ENCODE assay signal across 8 cellular contexts in the genomic region with DNA sequence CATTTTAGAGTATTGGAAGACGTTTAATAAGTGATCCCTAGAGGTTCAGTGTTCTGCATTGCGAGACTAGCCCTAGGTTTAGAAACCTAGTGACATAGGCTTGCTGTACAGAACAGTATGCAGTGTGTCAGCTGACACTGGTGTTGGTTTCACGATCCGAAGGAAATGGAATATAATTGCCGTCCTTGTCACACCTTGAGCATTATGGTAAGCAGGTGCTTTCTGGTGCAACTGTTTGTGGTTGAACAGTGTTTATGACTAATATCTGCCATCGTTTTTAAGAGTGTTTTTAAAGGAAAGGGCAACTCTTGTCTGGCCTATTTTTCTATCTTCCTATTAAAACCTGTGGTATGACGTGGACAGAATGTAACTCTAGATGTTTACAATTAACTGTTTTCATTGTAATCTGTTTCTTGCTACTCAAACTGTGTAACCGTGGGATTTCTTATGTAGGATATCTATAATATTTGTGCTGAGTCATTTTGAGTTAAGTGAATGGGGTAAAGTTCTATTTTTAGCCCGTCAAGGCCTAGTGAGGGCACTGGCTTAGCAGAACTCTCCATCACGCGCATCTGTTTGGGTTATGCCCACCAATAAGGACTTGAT. TPM values are rescaled to one million over a fixed set of nuclear protein-coding genes. Genes with fewer than 3 reads are reported as not detected.
DNase-seq lines count a peak whose midpoint lies in the region; TF ChIP-seq lines count a peak whose summit lies in the region.

No MANE protein-coding gene starts in this region.

- H3K4me3 ChIP-seq in HEK293 (ENCODE audit: low read depth, low read length), result no peak overlapping the region
- H3K4me3 ChIP-seq in mesenchymal stem cell (ENCODE audit: insufficient read depth in 1 of 2, low read depth in 1 of 2, low read length in 2 of 2), result no peak overlapping the region

- peak overlapping the region; percentile 92 for H3K27ac Mint-ChIP-seq in activated naive CD8-positive, alpha-beta T cell treated with anti-CD3 and anti-CD28 coated beads for 36 hours
- no peak overlapping the region for H3K27ac Mint-ChIP-seq in Calu3 (ENCODE audit: unreplicated experiment)

- H3K4ac ChIP-seq in mesenchymal stem cell (ENCODE audit: low read depth in 1 of 2, low read length in 2 of 2), result peak overlapping the region in 1 of 2 experiments; percentile 35

- no peak overlapping the region for H3K4me2 ChIP-seq in mesenchymal stem cell (ENCODE audit: low read length, poor library complexity, severe bottlenecking)

- no peak overlapping the region for H2BK120ac ChIP-seq in mesenchymal stem cell (ENCODE audit: low read depth, low read length)

- DNase-seq in activated gamma-delta T cell treated with Interleukin-2 at 50 U/mL for 16 hours (peak; percentile 26), activated gamma-delta T cell (lab: John Stamatoyannopoulos, UW) (no peak), MV-4-11 (lab: John Stamatoyannopoulos, UW) (peak; percentile 60), mesenchymal stem cell (peak; percentile 95), NCI-H69 (lab: John Stamatoyannopoulos, UW) (no peak), Calu3 (no peak)
- DNase-seq in activated naive CD8-positive, alpha-beta T cell treated with anti-CD3 and anti-CD28 coated beads for 36 hours, result peak; percentile 48

- no peak overlapping the region for H2AFZ ChIP-seq in mesenchymal stem cell (ENCODE audit: low read depth, low read length)

- intact Hi-C loops in Calu3 (cut with micrococcal nuclease; ENCODE audit: unreplicated experiment), result loop anchor here (10.0 kb wide), 1 partner anchor 71 kb away; a partner anchor contains a TSS

- H3K36me3 ChIP-seq in HEK293 (ENCODE audit: control insufficient read depth in 2 of 2, insufficient read depth in 1 of 2, low read length in 2 of 2) (peaks cover 0 to 47% of the 10 kb centered on the region in 2 experiments; a peak in 1 of 3 replicates), mesenchymal stem cell (ENCODE audit: control insufficient read depth in 1 of 2, insufficient read depth in 2 of 2, low read depth in 1 of 2, low read length in 2 of 2) (peaks cover 14 to 55% of the 10 kb centered on the region in 2 experiments)

- no peak overlapping the region for H2AK5ac ChIP-seq in mesenchymal stem cell (ENCODE audit: low read length, severe bottlenecking)

- no peaks in the 10 kb centered on the region for H3K27me3 Mint-ChIP-seq in activated naive CD8-positive, alpha-beta T cell treated with anti-CD3 and anti-CD28 coated beads for 36 hours
- no peaks in the 10 kb centered on the region for H3K27me3 Mint-ChIP-seq in Calu3 (ENCODE audit: unreplicated experiment)

- H4K91ac ChIP-seq in mesenchymal stem cell (ENCODE audit: low read length), result peak overlapping the region; percentile 25

- H3K4me1 ChIP-seq in HEK293 (ENCODE audit: control insufficient read depth, insufficient read depth, low read length) (no peaks in the 10 kb centered on the region), mesenchymal stem cell (ENCODE audit: control insufficient read depth, insufficient read depth, low read depth, low read length) (peaks cover 5% of the 10 kb centered on the region)

- peak overlapping the region; percentile 50 to 95 for H2BK12ac ChIP-seq in mesenchymal stem cell (ENCODE audit: low read length in 2 of 2)

- no peak overlapping the region for H3K14ac ChIP-seq in mesenchymal stem cell (ENCODE audit: low read length in 2 of 2)

- H2BK5ac ChIP-seq in mesenchymal stem cell (ENCODE audit: low read depth, low read length, poor library complexity, severe bottlenecking), result no peak overlapping the region

- H3K9ac ChIP-seq in mesenchymal stem cell (ENCODE audit: low read length), result no peak overlapping the region

- H3K9me3 Mint-ChIP-seq in activated naive CD8-positive, alpha-beta T cell treated with anti-CD3 and anti-CD28 coated beads for 36 hours, result peaks cover 10% of the 10 kb centered on the region
- H3K9me3 Mint-ChIP-seq in Calu3 (ENCODE audit: low read depth, unreplicated experiment), result no peaks in the 10 kb centered on the region

- H4K8ac ChIP-seq in mesenchymal stem cell (ENCODE audit: low read length), result peak overlapping the region; percentile 57

- no peak overlapping the region for H2BK15ac ChIP-seq in mesenchymal stem cell (ENCODE audit: low read depth, poor library complexity, severe bottlenecking)

- POLR2A ChIA-PET in HEK293 (lab: Yijun Ruan, JAX), result no interaction called here

- no peak overlapping the region for H3K4me3 Mint-ChIP-seq in activated naive CD8-positive, alpha-beta T cell treated with anti-CD3 and anti-CD28 coated beads for 36 hours
- no peak overlapping the region for H3K4me3 Mint-ChIP-seq in Calu3 (ENCODE audit: low read depth, unreplicated experiment)

- H3K27ac ChIP-seq in HEK293 (ENCODE audit: extremely low read depth, low read depth, low read length), result no peak overlapping the region
- peak overlapping the region; percentile 53 for H3K27ac ChIP-seq in mesenchymal stem cell (ENCODE audit: low read length, poor library complexity, severe bottlenecking)

- WGBS in mesenchymal stem cell, result 44% methylated on average over 9 of the region's 11 CpGs

- H3K27me3 ChIP-seq in mesenchymal stem cell (ENCODE audit: control insufficient read depth in 1 of 2, insufficient read depth in 1 of 2, low read length in 2 of 2), result no peaks in the 10 kb centered on the region

- H3K79me1 ChIP-seq in mesenchymal stem cell (replicated peaks; ENCODE audit: low read length, poor library complexity, severe bottlenecking), result peaks cover 34% of the 10 kb centered on the region

- no TSS peak for BruUV-seq in Calu3 (replicated peaks; lab: Mats Ljungman, UMichigan)

- CTCF ChIA-PET in HEK293 (lab: Yijun Ruan, JAX), result interaction anchor here (1.8 to 2.0 kb wide), 2 partner anchors 18 kb away, joined by 7 to 14 read pairs; no protein-coding TSS in a partner anchor
- CTCF ChIA-PET in Calu3 (lab: Charles Lee), result no interaction called here

- H3K9me3 ChIP-seq in HEK293 (ENCODE audit: control insufficient read depth, insufficient read depth, low read depth, low read length), result no peaks in the 10 kb centered on the region
- peaks cover 11% of the 10 kb centered on the region for H3K9me3 ChIP-seq in mesenchymal stem cell (ENCODE audit: control insufficient read depth, low read length)

- peak overlapping the region; percentile 73 to 91 for H3K18ac ChIP-seq in mesenchymal stem cell (ENCODE audit: low read depth in 1 of 2, low read length in 2 of 2)

- TF ChIP-seq CTCF in HEK293 (tag by site-specific recombination; IDR thresholded peaks at IDR 0.05) (no peak), Calu3 (IDR thresholded peaks at IDR 0.05; ENCODE audit: unreplicated experiment) (no peak)

- H3K23ac ChIP-seq in mesenchymal stem cell (ENCODE audit: low read length in 2 of 2), result no peak overlapping the region

- H3K4me1 Mint-ChIP-seq in activated naive CD8-positive, alpha-beta T cell treated with anti-CD3 and anti-CD28 coated beads for 36 hours, result peaks cover 27% of the 10 kb centered on the region
- H3K4me1 Mint-ChIP-seq in Calu3 (ENCODE audit: low read depth, unreplicated experiment), result peaks cover 13% of the 10 kb centered on the region

- H3K36me3 Mint-ChIP-seq in activated naive CD8-positive, alpha-beta T cell treated with anti-CD3 and anti-CD28 coated beads for 36 hours, result peaks cover 41% of the 10 kb centered on the region
- H3K36me3 Mint-ChIP-seq in Calu3 (ENCODE audit: insufficient read depth, unreplicated experiment), result peaks cover 9% of the 10 kb centered on the region

TF ChIP-seq in HEK293, 187 proteins besides CTCF, POLR2A, EP300 and RAD21 (continues in another document):
- TF ChIP-seq, protein P1, sequence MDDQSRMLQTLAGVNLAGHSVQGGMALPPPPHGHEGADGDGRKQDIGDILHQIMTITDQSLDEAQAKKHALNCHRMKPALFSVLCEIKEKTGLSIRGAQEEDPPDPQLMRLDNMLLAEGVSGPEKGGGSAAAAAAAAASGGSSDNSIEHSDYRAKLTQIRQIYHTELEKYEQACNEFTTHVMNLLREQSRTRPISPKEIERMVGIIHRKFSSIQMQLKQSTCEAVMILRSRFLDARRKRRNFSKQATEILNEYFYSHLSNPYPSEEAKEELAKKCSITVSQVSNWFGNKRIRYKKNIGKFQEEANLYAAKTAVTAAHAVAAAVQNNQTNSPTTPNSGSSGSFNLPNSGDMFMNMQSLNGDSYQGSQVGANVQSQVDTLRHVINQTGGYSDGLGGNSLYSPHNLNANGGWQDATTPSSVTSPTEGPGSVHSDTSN (CRISPR knock-in tag; IDR thresholded peaks at IDR 0.05), result no peak
- TF ChIP-seq YY2 (tag by site-specific recombination; IDR thresholded peaks at IDR 0.05), result no peak
- TF ChIP-seq ZBTB48 (tag by site-specific recombination; IDR thresholded peaks at IDR 0.05), result peak; percentile 84; the same call in 1 of the 2 replicates
- TF ChIP-seq ZNF214 (tag by site-specific recombination; IDR thresholded peaks at IDR 0.05; ENCODE audit: borderline replicate concordance), result no peak
- TF ChIP-seq, protein P2, sequence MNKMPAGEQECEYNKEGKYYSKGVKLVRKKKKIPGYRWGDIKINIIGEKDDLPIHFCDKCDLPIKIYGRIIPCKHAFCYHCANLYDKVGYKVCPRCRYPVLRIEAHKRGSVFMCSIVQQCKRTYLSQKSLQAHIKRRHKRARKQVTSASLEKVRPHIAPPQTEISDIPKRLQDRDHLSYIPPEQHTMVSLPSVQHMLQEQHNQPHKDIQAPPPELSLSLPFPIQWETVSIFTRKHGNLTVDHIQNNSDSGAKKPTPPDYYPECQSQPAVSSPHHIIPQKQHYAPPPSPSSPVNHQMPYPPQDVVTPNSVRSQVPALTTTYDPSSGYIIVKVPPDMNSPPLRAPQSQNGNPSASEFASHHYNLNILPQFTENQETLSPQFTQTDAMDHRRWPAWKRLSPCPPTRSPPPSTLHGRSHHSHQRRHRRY (tag by site-specific recombination; IDR thresholded peaks at IDR 0.05), result no peak
- TF ChIP-seq, protein P3, sequence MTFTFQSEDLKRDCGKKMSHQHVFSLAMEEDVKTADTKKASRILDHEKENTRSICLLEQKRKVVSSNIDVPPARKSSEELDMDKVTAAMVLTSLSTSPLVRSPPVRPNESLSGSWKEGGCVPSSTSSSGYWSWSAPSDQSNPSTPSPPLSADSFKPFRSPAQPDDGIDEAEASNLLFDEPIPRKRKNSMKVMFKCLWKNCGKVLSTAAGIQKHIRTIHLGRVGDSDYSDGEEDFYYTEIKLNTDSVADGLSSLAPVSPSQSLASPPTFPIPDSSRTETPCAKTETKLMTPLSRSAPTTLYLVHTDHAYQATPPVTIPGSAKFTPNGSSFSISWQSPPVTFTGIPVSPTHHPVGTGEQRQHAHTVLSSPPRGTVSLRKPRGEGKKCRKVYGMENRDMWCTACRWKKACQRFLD (tag by site-specific recombination; IDR thresholded peaks at IDR 0.05), result no peak
- TF ChIP-seq ZNF175 (tag by site-specific recombination; IDR thresholded peaks at IDR 0.05), result no peak
- no peak for TF ChIP-seq ZSCAN16 (tag by site-specific recombination; IDR thresholded peaks at IDR 0.05)
- no peak for TF ChIP-seq ZNF473 (tag by site-specific recombination; IDR thresholded peaks at IDR 0.05)
- no peak for TF ChIP-seq ZNF530 (tag by site-specific recombination; IDR thresholded peaks at IDR 0.05; ENCODE audit: low read depth)
- no peak for TF ChIP-seq ZNF610 (tag by site-specific recombination; IDR thresholded peaks at IDR 0.05; ENCODE audit: borderline replicate concordance)

RNA-seq across cellular contexts. Expression of a gene that starts 53.8 kb away (rescaled TPM):
- total RNA-seq in activated naive CD8-positive, alpha-beta T cell treated with anti-CD3 and anti-CD28 coated beads for 36 hours, result 10 to 100 TPM; 38.4 to 39.3 TPM
- polyA plus RNA-seq in mesenchymal stem cell (2013, experiment 1 of 2), result 25.0 TPM
- polyA plus RNA-seq in mesenchymal stem cell (2013, experiment 2 of 2), result 24.9 TPM
- 26.1 and 26.4 TPM in 2 replicates for total RNA-seq in Calu3 (2022)

Comparison
In these comparisons a context has a peak if more than half of its experiments do, and no peak if none do; other contexts are left out.
1. DNase-seq: peak in activated gamma-delta T cell treated with Interleukin-2 at 50 U/mL for 16 hours (single experiment), MV-4-11 (single experiment), activated naive CD8-positive, alpha-beta T cell treated with anti-CD3 and anti-CD28 coated beads for 36 hours (single experiment) and mesenchymal stem cell (single experiment); none in activated gamma-delta T cell (single experiment), NCI-H69 (single experiment) and Calu3 (single experiment).